In genomic region chr7:7236041-7236440, GRCh38 we compare ENCODE assay signal across 26 cellular contexts. TPM values are rescaled to one million over a fixed set of nuclear protein-coding genes. Genes with fewer than 3 reads are reported as not detected.
DNase-seq lines count a peak whose midpoint lies in the region; ATAC-seq and TF ChIP-seq lines count a peak whose summit lies in the region.
"Had no signal": no experiment of that assay in that cellular context is flagged by ENCODE, and none has a peak within 500 bp of the region (broad histone marks: within the 10 kb centered on the region; RNA-seq: fewer than 3 reads in every experiment).

No MANE protein-coding gene starts in this region.

- POLR2A ChIA-PET in T-cell (lab: Charles Lee): no interaction called here
- POLR2A ChIA-PET in activated CD8-positive, alpha-beta T cell treated with anti-CD3 and anti-CD28 coated beads for 36 hours (lab: Charles Lee): interaction anchor here (0.9 kb wide), 1 partner anchor 48 kb away, joined by 3 read pairs; no protein-coding TSS in a partner anchor

- H3K4me1 ChIP-seq in esophagus squamous epithelium (peaks cover 0 to 30% (median 18%) of the 10 kb centered on the region in 3 donors), mucosa of descending colon (ENCODE audit: low read depth) (no peaks in the 10 kb centered on the region), Karpas-422 (ENCODE audit: low read length) (peaks cover 9% of the 10 kb centered on the region)
- H3K4me1 ChIP-seq: A549, SJSA1 had no signal

- no peaks in the 10 kb centered on the region for H3K27me3 Mint-ChIP-seq in activated naive CD8-positive, alpha-beta T cell
- H3K27me3 Mint-ChIP-seq in activated naive CD8-positive, alpha-beta T cell treated with anti-CD3 and anti-CD28 coated beads, Interleukin-2, amount 50 U/mL, for 24 hours: no peaks in the 10 kb centered on the region
- H3K27me3 Mint-ChIP-seq in T-cell: no peaks in the 10 kb centered on the region
- no peaks in the 10 kb centered on the region for H3K27me3 Mint-ChIP-seq in stimulated activated memory B cell treated with anti-CD40 and anti-IgM and Interleukin-4, amounts not matched to agents 10 μg/mL and 1 μg/mL and 100 μg/mL, for 72 hours
- H3K27me3 Mint-ChIP-seq in activated CD8-positive, alpha-beta T cell treated with anti-CD3 and anti-CD28 coated beads for 36 hours: no peaks in the 10 kb centered on the region
- H3K27me3 Mint-ChIP-seq: B cell; CD8-positive, alpha-beta memory T cell had no signal

- H3K27me3 ChIP-seq in esophagus squamous epithelium (no peaks in the 10 kb centered on the region), Karpas-422 (ENCODE audit: low read length) (no peaks in the 10 kb centered on the region)
- H3K27me3 ChIP-seq: brain microvascular endothelial cell, SJSA1, stomach, tibial nerve had no signal

- peaks cover 7% of the 10 kb centered on the region for H3K9me3 Mint-ChIP-seq in activated naive CD8-positive, alpha-beta T cell (ENCODE audit: low read depth)
- H3K9me3 Mint-ChIP-seq in activated naive CD8-positive, alpha-beta T cell treated with anti-CD3 and anti-CD28 coated beads, Interleukin-2, amount 50 U/mL, for 24 hours: peaks cover 10% of the 10 kb centered on the region
- H3K9me3 Mint-ChIP-seq in T-cell: peaks cover 0 to 12% (median 8%) of the 10 kb centered on the region in 3 donors
- peaks cover 8% of the 10 kb centered on the region for H3K9me3 Mint-ChIP-seq in stimulated activated memory B cell treated with anti-CD40 and anti-IgM and Interleukin-4, amounts not matched to agents 10 μg/mL and 1 μg/mL and 100 μg/mL, for 72 hours
- H3K9me3 Mint-ChIP-seq in activated CD8-positive, alpha-beta T cell treated with anti-CD3 and anti-CD28 coated beads for 36 hours: peaks cover 11% of the 10 kb centered on the region

- no peak overlapping the region for H2AFZ ChIP-seq in Karpas-422 (ENCODE audit: low read length)

- no peak for TF ChIP-seq POLR2A in esophagus squamous epithelium (IDR thresholded peaks at IDR 0.05)

- CTCF ChIA-PET in T-cell (lab: Charles Lee): no interaction called here
- CTCF ChIA-PET in activated CD8-positive, alpha-beta T cell treated with anti-CD3 and anti-CD28 coated beads for 36 hours (lab: Charles Lee): interaction anchor here (1.6 kb wide), 1 partner anchor 14 kb away, joined by 3 read pairs; no protein-coding TSS in a partner anchor

- 50 to 80% methylated on average over 1 of the region's 1 CpG for WGBS in esophagus squamous epithelium, 2 donors

- no peak overlapping the region for H3K4me3 Mint-ChIP-seq in activated naive CD8-positive, alpha-beta T cell
- H3K4me3 Mint-ChIP-seq in activated naive CD8-positive, alpha-beta T cell treated with anti-CD3 and anti-CD28 coated beads, Interleukin-2, amount 50 U/mL, for 24 hours: no peak overlapping the region
- no peak overlapping the region for H3K4me3 Mint-ChIP-seq in T-cell
- H3K4me3 Mint-ChIP-seq in stimulated activated memory B cell treated with anti-CD40 and anti-IgM and Interleukin-4, amounts not matched to agents 10 μg/mL and 1 μg/mL and 100 μg/mL, for 72 hours: no peak overlapping the region
- H3K4me3 Mint-ChIP-seq in activated CD8-positive, alpha-beta T cell treated with anti-CD3 and anti-CD28 coated beads for 36 hours: no peak overlapping the region
- H3K4me3 Mint-ChIP-seq: activated T-cell treated with anti-CD3 and anti-CD28 coated beads, Interleukin-2, amount 50 U/mL, for 72 hours; B cell; CD8-positive, alpha-beta memory T cell had no signal

- H3K36me3 ChIP-seq in esophagus squamous epithelium: peaks cover 0 to 49% (median 4%) of the 10 kb centered on the region in 3 donors
- H3K36me3 ChIP-seq in mucosa of descending colon (ENCODE audit: low read depth): no peaks in the 10 kb centered on the region
- peaks cover 47% of the 10 kb centered on the region; the same call in 1 of the 2 replicates for H3K36me3 ChIP-seq in Karpas-422 (ENCODE audit: insufficient read depth, low read length)
- H3K36me3 ChIP-seq: brain microvascular endothelial cell had no signal

- ATAC-seq in activated naive CD8-positive, alpha-beta T cell treated with anti-CD3 and anti-CD28 coated beads, Interleukin-2, amount 50 U/mL, for 24 hours: no peak
- ATAC-seq in T-cell (replicated peaks in 1 of 4) (no peak), mucosa of descending colon (no peak)
- ATAC-seq in stimulated activated memory B cell treated with anti-CD40 and anti-IgM and Interleukin-4, amounts not matched to agents 10 μg/mL and 1 μg/mL and 100 μg/mL, for 72 hours: no peak
- ATAC-seq in activated CD8-positive, alpha-beta T cell treated with anti-CD3 and anti-CD28 coated beads for 36 hours: no peak
- ATAC-seq: A549; activated T-cell treated with anti-CD3 and anti-CD28 coated beads, Interleukin-2, amount 50 U/mL, for 72 hours had no signal

- DNase-seq in activated naive CD8-positive, alpha-beta T cell treated with anti-CD3 and anti-CD28 coated beads, Interleukin-2, amount 50 U/mL, for 24 hours: no peak
- DNase-seq in T-cell (no peak), esophagus squamous epithelium (lab: John Stamatoyannopoulos, UW) (no peak), mucosa of descending colon (no peak), Karpas-422 (no peak)
- no peak for DNase-seq in activated CD8-positive, alpha-beta T cell treated with anti-CD3 and anti-CD28 coated beads for 36 hours
- DNase-seq: activated CD4-positive, alpha-beta T cell treated with anti-CD3 and anti-CD28 coated beads for 48 hours; activated naive CD4-positive, alpha-beta T cell; activated T-cell treated with anti-CD3 and anti-CD28 coated beads, Interleukin-2, amount 50 U/mL, for 72 hours; amniotic stem cell; brain microvascular endothelial cell; CD8-positive, alpha-beta memory T cell; effector CD4-positive, alpha-beta T cell; foreskin melanocyte; mesendoderm; NCI-H1048; NCI-H1694 treated with DMSO at 0.1 percent for 48 hours; NCI-H2171 treated with DMSO at 0.1 percent for 48 hours; NCI-H524 treated with DMSO at 0.1 percent for 48 hours; stomach had no signal

- H3K9ac ChIP-seq in Karpas-422 (ENCODE audit: low read length): no peak overlapping the region

- H3K4me3 ChIP-seq in esophagus squamous epithelium (no peak overlapping the region), mucosa of descending colon (no peak overlapping the region), Karpas-422 (ENCODE audit: low read length) (no peak overlapping the region)
- H3K4me3 ChIP-seq: A549, SJSA1, stomach, tibial nerve had no signal

- H3K9me2 ChIP-seq in Karpas-422 (replicated peaks; ENCODE audit: insufficient read depth, low read length): no peaks in the 10 kb centered on the region

- peaks cover 58% of the 10 kb centered on the region for H3K4me1 Mint-ChIP-seq in activated naive CD8-positive, alpha-beta T cell (ENCODE audit: low read depth)
- peaks cover 27% of the 10 kb centered on the region for H3K4me1 Mint-ChIP-seq in activated naive CD8-positive, alpha-beta T cell treated with anti-CD3 and anti-CD28 coated beads, Interleukin-2, amount 50 U/mL, for 24 hours
- H3K4me1 Mint-ChIP-seq in T-cell: peaks cover 45 to 53% (median 52%) of the 10 kb centered on the region in 3 donors
- peaks cover 22% of the 10 kb centered on the region for H3K4me1 Mint-ChIP-seq in stimulated activated memory B cell treated with anti-CD40 and anti-IgM and Interleukin-4, amounts not matched to agents 10 μg/mL and 1 μg/mL and 100 μg/mL, for 72 hours
- H3K4me1 Mint-ChIP-seq in activated CD8-positive, alpha-beta T cell treated with anti-CD3 and anti-CD28 coated beads for 36 hours (ENCODE audit: low read depth): peaks cover 18% of the 10 kb centered on the region

- no peak overlapping the region for H3K4me2 ChIP-seq in Karpas-422 (ENCODE audit: low read depth, low read length, poor library complexity, severe bottlenecking)
- H3K4me2 ChIP-seq: A549 had no signal

- peak overlapping the region; percentile 11 for H3K27ac Mint-ChIP-seq in activated naive CD8-positive, alpha-beta T cell
- H3K27ac Mint-ChIP-seq in activated naive CD8-positive, alpha-beta T cell treated with anti-CD3 and anti-CD28 coated beads, Interleukin-2, amount 50 U/mL, for 24 hours: no peak overlapping the region
- peak overlapping the region; percentile 25 to 36 for H3K27ac Mint-ChIP-seq in T-cell
- peak overlapping the region; percentile 2 for H3K27ac Mint-ChIP-seq in stimulated activated memory B cell treated with anti-CD40 and anti-IgM and Interleukin-4, amounts not matched to agents 10 μg/mL and 1 μg/mL and 100 μg/mL, for 72 hours
- H3K27ac Mint-ChIP-seq in activated CD8-positive, alpha-beta T cell treated with anti-CD3 and anti-CD28 coated beads for 36 hours: no peak overlapping the region
- H3K27ac Mint-ChIP-seq: activated T-cell treated with anti-CD3 and anti-CD28 coated beads, Interleukin-2, amount 50 U/mL, for 72 hours; B cell had no signal

- intact Hi-C loops in esophagus squamous epithelium (cut with DNase I): no loop called here
- intact Hi-C loops in mucosa of descending colon (cut with DNase I, micrococcal nuclease): no loop called here
- intact Hi-C loops in activated CD8-positive, alpha-beta T cell treated with anti-CD3 and anti-CD28 coated beads for 36 hours (cut with micrococcal nuclease): no loop called here

- peaks cover 30% of the 10 kb centered on the region for H3K36me3 Mint-ChIP-seq in activated naive CD8-positive, alpha-beta T cell
- H3K36me3 Mint-ChIP-seq in activated naive CD8-positive, alpha-beta T cell treated with anti-CD3 and anti-CD28 coated beads, Interleukin-2, amount 50 U/mL, for 24 hours (ENCODE audit: low read depth): peaks cover 60% of the 10 kb centered on the region
- peaks cover 75% of the 10 kb centered on the region for H3K36me3 Mint-ChIP-seq in T-cell
- peaks cover 65% of the 10 kb centered on the region for H3K36me3 Mint-ChIP-seq in stimulated activated memory B cell treated with anti-CD40 and anti-IgM and Interleukin-4, amounts not matched to agents 10 μg/mL and 1 μg/mL and 100 μg/mL, for 72 hours
- H3K36me3 Mint-ChIP-seq in activated CD8-positive, alpha-beta T cell treated with anti-CD3 and anti-CD28 coated beads for 36 hours (ENCODE audit: low read depth): peaks cover 51% of the 10 kb centered on the region

- H3K79me2 ChIP-seq in Karpas-422 (ENCODE audit: low read length): peaks cover 93% of the 10 kb centered on the region

- TF ChIP-seq CTCF in esophagus squamous epithelium (IDR thresholded peaks at IDR 0.05) (no peak), mucosa of descending colon (IDR thresholded peaks at IDR 0.05) (no peak)
- no peak for TF ChIP-seq CTCF in activated CD8-positive, alpha-beta T cell treated with anti-CD3 and anti-CD28 coated beads for 36 hours (IDR thresholded peaks at IDR 0.05)

- H4K20me1 ChIP-seq in Karpas-422 (ENCODE audit: insufficient read depth, low read depth, low read length): no peaks in the 10 kb centered on the region

- H3K27ac ChIP-seq in esophagus squamous epithelium (peak overlapping the region in 3 of 4 donors; percentile 21 to 48 (median 47)), Karpas-422 (ENCODE audit: low read length) (no peak overlapping the region)
- H3K27ac ChIP-seq: A549, brain microvascular endothelial cell, SJSA1, tibial nerve had no signal

- H3K9me3 ChIP-seq in esophagus squamous epithelium (peaks cover 0 to 1% (median 0%) of the 10 kb centered on the region in 3 donors), mucosa of descending colon (peaks cover 3% of the 10 kb centered on the region), Karpas-422 (ENCODE audit: low read length) (no peaks in the 10 kb centered on the region)
- H3K9me3 ChIP-seq: SJSA1 had no signal

RNA-seq across cellular contexts. Expression of gene C1GALT1, which starts 53.7 kb away (rescaled TPM):
- total RNA-seq in T-cell (10 to 100 TPM; 32.9 to 45.0 (median 44.0) TPM), esophagus squamous epithelium (10 to 100 TPM; 40.1 to 56.4 (median 43.9) TPM), mucosa of descending colon (10 to 100 TPM; 23.3 to 38.9 (median 30.1) TPM)
- total RNA-seq in Karpas-422 (2014; rRNA removed; shearing (Covaris generic); ENCODE audit: low replicate concordance): 36.7 and 54.1 TPM in 2 replicates
- total RNA-seq in activated CD8-positive, alpha-beta T cell treated with anti-CD3 and anti-CD28 coated beads for 36 hours: 10 to 100 TPM; 39.0 to 39.5 TPM

Comparison
In these comparisons a context has a peak if more than half of its experiments do, and no peak if none do; other contexts are left out.
1. H3K27ac Mint-ChIP-seq: peak in activated naive CD8-positive, alpha-beta T cell (single experiment), T-cell (2 of 2) and stimulated activated memory B cell treated with anti-CD40 and anti-IgM and Interleukin-4, amounts not matched to agents 10 μg/mL and 1 μg/mL and 100 μg/mL, for 72 hours (single experiment); none in activated naive CD8-positive, alpha-beta T cell treated with anti-CD3 and anti-CD28 coated beads, Interleukin-2, amount 50 U/mL, for 24 hours (single experiment) and activated CD8-positive, alpha-beta T cell treated with anti-CD3 and anti-CD28 coated beads for 36 hours (single experiment).